Comparison of ENCODE assay signal across 1 cellular context in genomic region chr6:110415297-110415916, GRCh38.
TF ChIP-seq lines count a peak whose summit lies in the region.

Gene DDO, minus strand, starts transcription at chr6:110415575. Its CDS starts 2,113 bp downstream, at chr6:110413462.

TF ChIP-seq in HepG2, 621 proteins besides CTCF, POLR2A, EP300 and RAD21 (continued from another document and continues in another):
- no peak for TF ChIP-seq RERE (CRISPR knock-in tag; IDR thresholded peaks at IDR 0.05; ENCODE audit: low read depth)
- TF ChIP-seq DMAP1 (CRISPR knock-in tag; IDR thresholded peaks at IDR 0.05), result 0 out of 2 replicates have a peak, but pooled peaks have one; percentile 21
- TF ChIP-seq MLXIP (CRISPR knock-in tag; IDR thresholded peaks at IDR 0.05; ENCODE audit: borderline replicate concordance), result no peak
- TF ChIP-seq NR2F6 (IDR thresholded peaks at IDR 0.05), result peak; percentile 8; the same call in 1 of the 2 replicates
- 0 out of 2 replicates have a peak, but pooled peaks have one; percentile 23 for TF ChIP-seq NR2F6 (CRISPR knock-in tag; IDR thresholded peaks at IDR 0.05)
- no peak for TF ChIP-seq ZNF18 (CRISPR knock-in tag; IDR thresholded peaks at IDR 0.05; ENCODE audit: insufficient replicate concordance)
- TF ChIP-seq ATAD3A (CRISPR knock-in tag; IDR thresholded peaks at IDR 0.05), result no peak
- TF ChIP-seq SALL2 (CRISPR knock-in tag; IDR thresholded peaks at IDR 0.05), result no peak
- TF ChIP-seq LCORL (IDR thresholded peaks at IDR 0.05), result no peak
- TF ChIP-seq LCORL (CRISPR knock-in tag; IDR thresholded peaks at IDR 0.05), result no peak
- no peak for TF ChIP-seq CENPT (CRISPR knock-in tag; IDR thresholded peaks at IDR 0.05; ENCODE audit: low read depth)
- TF ChIP-seq ATF6 (CRISPR knock-in tag; conservative IDR thresholded peaks at IDR 0.05), result no peak
- no peak for TF ChIP-seq ZNF546 (CRISPR knock-in tag; conservative IDR thresholded peaks at IDR 0.05)
- TF ChIP-seq CREBL2 (CRISPR knock-in tag; IDR thresholded peaks at IDR 0.05; ENCODE audit: borderline replicate concordance), result no peak
- no peak for TF ChIP-seq FOSL1 (CRISPR knock-in tag; IDR thresholded peaks at IDR 0.05; ENCODE audit: borderline replicate concordance)
- no peak for TF ChIP-seq ATF7 (IDR thresholded peaks at IDR 0.05)
- no peak for TF ChIP-seq ATF7 (CRISPR knock-in tag; IDR thresholded peaks at IDR 0.05)
- no peak for TF ChIP-seq NONO (IDR thresholded peaks at IDR 0.05)
- TF ChIP-seq NONO (CRISPR knock-in tag; conservative IDR thresholded peaks at IDR 0.05), result no peak
- TF ChIP-seq GABPB1 (CRISPR knock-in tag; IDR thresholded peaks at IDR 0.05), result 0 out of 2 replicates have a peak, but pooled peaks have one; percentile 19
- no peak for TF ChIP-seq GZF1 (CRISPR knock-in tag; IDR thresholded peaks at IDR 0.05)
- TF ChIP-seq ISX (CRISPR knock-in tag; conservative IDR thresholded peaks at IDR 0.05), result no peak
- TF ChIP-seq FOSL2 (CRISPR knock-in tag; IDR thresholded peaks at IDR 0.05), result no peak
- TF ChIP-seq GPBP1L1 (CRISPR knock-in tag; IDR thresholded peaks at IDR 0.05), result no peak
- no peak for TF ChIP-seq HMG20B (CRISPR knock-in tag; conservative IDR thresholded peaks at IDR 0.05)
- TF ChIP-seq PHF5A (CRISPR knock-in tag; IDR thresholded peaks at IDR 0.05; ENCODE audit: low read depth, unreplicated experiment), result no peak
- TF ChIP-seq PBX3 (CRISPR knock-in tag; IDR thresholded peaks at IDR 0.05; ENCODE audit: borderline replicate concordance), result no peak
- TF ChIP-seq NRL (CRISPR knock-in tag; IDR thresholded peaks at IDR 0.05; ENCODE audit: borderline replicate concordance), result no peak
- TF ChIP-seq NFATC3 (CRISPR knock-in tag; IDR thresholded peaks at IDR 0.05), result no peak
- TF ChIP-seq ZNF143 (CRISPR knock-in tag; IDR thresholded peaks at IDR 0.05), result no peak; the same call in 1 of the 2 replicates
- peak; percentile 24; the same call in 1 of the 2 replicates for TF ChIP-seq MNT (IDR thresholded peaks at IDR 0.05)
- no peak for TF ChIP-seq AHR (CRISPR knock-in tag; IDR thresholded peaks at IDR 0.05)
- no peak for TF ChIP-seq ZNF576 (CRISPR knock-in tag; IDR thresholded peaks at IDR 0.05)
- TF ChIP-seq ZNF800 (CRISPR knock-in tag; IDR thresholded peaks at IDR 0.05), result no peak
- no peak for TF ChIP-seq GPN1 (CRISPR knock-in tag; IDR thresholded peaks at IDR 0.05; ENCODE audit: borderline replicate concordance)
- TF ChIP-seq MXD1 (CRISPR knock-in tag; IDR thresholded peaks at IDR 0.05), result peak; percentile 66; the same call in 1 of the 2 replicates
- TF ChIP-seq CEBPG (CRISPR knock-in tag; IDR thresholded peaks at IDR 0.05), result no peak
- no peak for TF ChIP-seq MXD4 (CRISPR knock-in tag; IDR thresholded peaks at IDR 0.05)
- no peak for TF ChIP-seq ZNF329 (CRISPR knock-in tag; IDR thresholded peaks at IDR 0.05; ENCODE audit: low read depth)
- no peak for TF ChIP-seq ZFP36L2 (CRISPR knock-in tag; IDR thresholded peaks at IDR 0.05)
- TF ChIP-seq SOX13 (IDR thresholded peaks at IDR 0.05), result no peak
- TF ChIP-seq SOX13 (CRISPR knock-in tag; conservative IDR thresholded peaks at IDR 0.05 in 1 of 2, IDR thresholded peaks at IDR 0.05 in 1 of 2), result no peak
- peak; percentile 6; the same call in 1 of the 2 replicates for TF ChIP-seq TAF1 (CRISPR knock-in tag; IDR thresholded peaks at IDR 0.05)
- 0 out of 2 replicates have a peak, but pooled peaks have one; percentile 36 for TF ChIP-seq ZNF34 (CRISPR knock-in tag; IDR thresholded peaks at IDR 0.05; ENCODE audit: borderline replicate concordance)
- TF ChIP-seq ELF1 (CRISPR knock-in tag; IDR thresholded peaks at IDR 0.05), result no peak
